Comparison of ENCODE assay signal across 19 cellular contexts in the genomic region with DNA sequence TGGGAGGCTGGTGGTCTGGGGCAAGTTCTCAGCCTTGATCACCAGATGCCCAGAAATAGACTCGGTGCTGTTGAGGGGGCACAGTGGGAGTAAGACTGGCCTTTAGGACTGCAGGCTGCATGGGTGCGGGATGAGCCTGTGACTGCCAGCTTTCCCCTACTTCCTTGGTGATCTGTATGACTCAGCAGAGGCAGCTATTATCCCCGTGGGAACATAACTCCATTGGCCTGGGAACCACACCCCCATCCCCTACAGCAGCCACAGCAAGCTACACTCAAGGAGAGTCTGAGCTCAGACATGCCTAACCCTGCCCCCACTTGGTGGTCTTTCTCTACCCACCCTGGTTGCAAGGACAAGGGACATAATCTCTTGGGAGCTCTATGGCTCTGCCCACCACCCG. TPM values are rescaled to one million over a fixed set of nuclear protein-coding genes. Genes with fewer than 3 reads are reported as not detected.
DNase-seq lines count a peak whose midpoint lies in the region; ATAC-seq and TF ChIP-seq lines count a peak whose summit lies in the region.
"Had no signal": no experiment of that assay in that cellular context is flagged by ENCODE, and none has a peak within 500 bp of the region (broad histone marks: within the 10 kb centered on the region; RNA-seq: fewer than 3 reads in every experiment).

No MANE protein-coding gene starts in this region.

- H3K4me2 ChIP-seq in mesendoderm (ENCODE audit: low read length): no peak overlapping the region
- H3K4me2 ChIP-seq: smooth muscle cell had no signal

- no peak overlapping the region for H4K8ac ChIP-seq in mesendoderm (ENCODE audit: low read depth, low read length)

- no peak for ATAC-seq in GM21529 (IDR thresholded peaks at IDR 0.05; ENCODE audit: unreplicated experiment)
- ATAC-seq: activated T-helper 17 cell treated with anti-CD3 and anti-CD28 coated beads, Interleukin-2, amount 50 U/mL, for 72 hours; stimulated activated naive CD8-positive, alpha-beta T cell treated with anti-CD3 and anti-CD28 coated beads, Interleukin-15, amount 100 ng/mL, for 72 hours had no signal

- no peak overlapping the region for H2BK120ac ChIP-seq in mesendoderm (ENCODE audit: low read depth, low read length)

- H3K27ac ChIP-seq in HUES48 (ENCODE audit: low read depth, low read length): peak overlapping the region; percentile 12
- H3K27ac ChIP-seq in mesendoderm (ENCODE audit: low read depth, low read length): no peak overlapping the region
- H3K27ac ChIP-seq: tibial nerve had no signal

- peaks cover 8% of the 10 kb centered on the region for H3K4me1 Mint-ChIP-seq in progenitor cell of endocrine pancreas (ENCODE audit: low read depth)
- H3K4me1 Mint-ChIP-seq: activated naive CD8-positive, alpha-beta T cell treated with anti-CD3 and anti-CD28 coated beads for 36 hours; activated T-helper 17 cell treated with anti-CD3 and anti-CD28 coated beads, Interleukin-2, amount 50 U/mL, for 72 hours; CD8-positive, alpha-beta memory T cell; stimulated activated naive CD8-positive, alpha-beta T cell treated with anti-CD3 and anti-CD28 coated beads, Interleukin-15, amount 100 ng/mL, for 72 hours had no signal

- intact Hi-C loops in posterior cingulate gyrus (cut with DNase I): no loop called here

- H3K4me3 Mint-ChIP-seq in progenitor cell of endocrine pancreas (ENCODE audit: low read depth): no peak overlapping the region
- H3K4me3 Mint-ChIP-seq: activated naive CD8-positive, alpha-beta T cell treated with anti-CD3 and anti-CD28 coated beads for 36 hours; activated T-helper 17 cell treated with anti-CD3 and anti-CD28 coated beads, Interleukin-2, amount 50 U/mL, for 72 hours; CD8-positive, alpha-beta memory T cell; stimulated activated naive CD8-positive, alpha-beta T cell treated with anti-CD3 and anti-CD28 coated beads, Interleukin-15, amount 100 ng/mL, for 72 hours had no signal

- H3K4me3 ChIP-seq in HUES48 (ENCODE audit: low read depth, low read length) (no peak overlapping the region), mesendoderm (ENCODE audit: low read length) (no peak overlapping the region)
- H3K4me3 ChIP-seq: lung, smooth muscle cell, tibial nerve had no signal

- no peak overlapping the region for H2BK15ac ChIP-seq in mesendoderm (replicated peaks; ENCODE audit: low read depth)

- H3K23ac ChIP-seq in mesendoderm (ENCODE audit: low read length): no peak overlapping the region

- H3K9me3 ChIP-seq in HUES48 (ENCODE audit: control insufficient read depth, insufficient read depth, low read length): peaks cover 26% of the 10 kb centered on the region

- no peaks in the 10 kb centered on the region for H3K36me3 ChIP-seq in HUES48 (ENCODE audit: control insufficient read depth, insufficient read depth, low read length)
- no peaks in the 10 kb centered on the region for H3K36me3 ChIP-seq in mesendoderm (ENCODE audit: control insufficient read depth, insufficient read depth, low read length)
- H3K36me3 ChIP-seq: tibial nerve had no signal

- H3K4ac ChIP-seq in mesendoderm (ENCODE audit: low read depth, low read length): no peak overlapping the region

- WGBS in mesendoderm (ENCODE audit: extremely low coverage, insufficient coverage, low lambda C conversion rate): no CpG with 5 or more reads among the region's 4 CpGs

- H3K79me1 ChIP-seq in mesendoderm (ENCODE audit: low read length): no peaks in the 10 kb centered on the region

- H3K79me2 ChIP-seq in mesendoderm (ENCODE audit: control insufficient read depth, insufficient read depth, low read length): no peaks in the 10 kb centered on the region

- H2AK5ac ChIP-seq in mesendoderm (ENCODE audit: low read length): no peak overlapping the region

- H3K4me1 ChIP-seq in HUES48 (ENCODE audit: control insufficient read depth, insufficient read depth, low read length) (no peaks in the 10 kb centered on the region), mesendoderm (ENCODE audit: control insufficient read depth, low read depth, low read length) (no peaks in the 10 kb centered on the region)
- H3K4me1 ChIP-seq: tibial nerve had no signal

- DNase-seq in ELR (ENCODE audit: low read depth) (peak; percentile 13), astrocyte of the hippocampus (ENCODE audit: low read depth, low spot score) (peak; percentile 16), mesendoderm (peak; percentile 39), posterior cingulate gyrus (no peak), progenitor cell of endocrine pancreas (ENCODE audit: low spot score, unreplicated experiment) (no peak)
- DNase-seq: activated CD4-positive, alpha-beta T cell treated with anti-CD3 and anti-CD28 coated beads for 4 hours; activated naive CD8-positive, alpha-beta T cell treated with anti-CD3 and anti-CD28 coated beads for 36 hours; AML-193; CD8-positive, alpha-beta memory T cell; NCI-H446; stimulated activated CD4-positive, alpha-beta T cell treated with anti-CD3 and anti-CD28 coated beads, Interleukin-4, amount 100 ng/mL, for 1 hour; stimulated activated naive CD8-positive, alpha-beta T cell treated with anti-CD3 and anti-CD28 coated beads, Interleukin-15, amount 100 ng/mL, for 72 hours had no signal

- TF ChIP-seq CTCF in progenitor cell of endocrine pancreas (IDR thresholded peaks at IDR 0.05; ENCODE audit: unreplicated experiment): no peak

- no peak overlapping the region for H4K5ac ChIP-seq in mesendoderm (ENCODE audit: low read length)

- H3K9me3 Mint-ChIP-seq in progenitor cell of endocrine pancreas (ENCODE audit: low read depth): peaks cover 59% of the 10 kb centered on the region
- H3K9me3 Mint-ChIP-seq: activated naive CD8-positive, alpha-beta T cell treated with anti-CD3 and anti-CD28 coated beads for 36 hours; activated T-helper 17 cell treated with anti-CD3 and anti-CD28 coated beads, Interleukin-2, amount 50 U/mL, for 72 hours; stimulated activated naive CD8-positive, alpha-beta T cell treated with anti-CD3 and anti-CD28 coated beads, Interleukin-15, amount 100 ng/mL, for 72 hours had no signal

- no peak overlapping the region for H3K27ac Mint-ChIP-seq in progenitor cell of endocrine pancreas
- H3K27ac Mint-ChIP-seq: activated naive CD8-positive, alpha-beta T cell treated with anti-CD3 and anti-CD28 coated beads for 36 hours; activated T-helper 17 cell treated with anti-CD3 and anti-CD28 coated beads, Interleukin-2, amount 50 U/mL, for 72 hours; stimulated activated naive CD8-positive, alpha-beta T cell treated with anti-CD3 and anti-CD28 coated beads, Interleukin-15, amount 100 ng/mL, for 72 hours had no signal

- no peak overlapping the region for H2BK5ac ChIP-seq in mesendoderm (ENCODE audit: low read length)

- no peaks in the 10 kb centered on the region for H3K27me3 ChIP-seq in HUES48 (ENCODE audit: control insufficient read depth, insufficient read depth, low read length)
- H3K27me3 ChIP-seq in mesendoderm (ENCODE audit: insufficient read depth, low read length, poor library complexity): no peaks in the 10 kb centered on the region
- H3K27me3 ChIP-seq: tibial nerve had no signal

- no peak overlapping the region for H3K9ac ChIP-seq in HUES48 (ENCODE audit: low read depth, low read length)
- no peak overlapping the region for H3K9ac ChIP-seq in mesendoderm (ENCODE audit: low read length)

- H3K56ac ChIP-seq in mesendoderm (ENCODE audit: low read length): peak overlapping the region; percentile 64

- H3K18ac ChIP-seq in mesendoderm (ENCODE audit: low read length): no peak overlapping the region

- H3K27me3 Mint-ChIP-seq in progenitor cell of endocrine pancreas: no peaks in the 10 kb centered on the region
- H3K27me3 Mint-ChIP-seq: activated naive CD8-positive, alpha-beta T cell treated with anti-CD3 and anti-CD28 coated beads for 36 hours; activated T-helper 17 cell treated with anti-CD3 and anti-CD28 coated beads, Interleukin-2, amount 50 U/mL, for 72 hours; stimulated activated naive CD8-positive, alpha-beta T cell treated with anti-CD3 and anti-CD28 coated beads, Interleukin-15, amount 100 ng/mL, for 72 hours had no signal

- H3K36me3 Mint-ChIP-seq in progenitor cell of endocrine pancreas (ENCODE audit: insufficient read depth): peaks cover 3% of the 10 kb centered on the region
- H3K36me3 Mint-ChIP-seq: activated naive CD8-positive, alpha-beta T cell treated with anti-CD3 and anti-CD28 coated beads for 36 hours had no signal

RNA-seq across cellular contexts. Expression of gene CLIC2, which starts 20.6 kb away (rescaled TPM):
- polyA plus RNA-seq in mesendoderm (2013, experiment 1 of 2): 0.14 TPM
- polyA plus RNA-seq in mesendoderm (2013, experiment 2 of 2): 0.11 TPM
- total RNA-seq in progenitor cell of endocrine pancreas: 0.93 and 2.0 TPM in 2 replicates

RNA-seq across cellular contexts. Expression of gene RAB39B, which starts 49.5 kb away (rescaled TPM):
- polyA plus RNA-seq in mesendoderm (2013, experiment 1 of 2): 4.2 TPM
- 4.6 TPM for polyA plus RNA-seq in mesendoderm (2013, experiment 2 of 2)
- total RNA-seq in progenitor cell of endocrine pancreas: 4.6 and 4.8 TPM in 2 replicates
- total RNA-seq: pulmonary artery endothelial cell had no signal
- polyA plus RNA-seq: smooth muscle cell had no signal

Comparison
In these comparisons a context has a peak if more than half of its experiments do, and no peak if none do; other contexts are left out.
1. DNase-seq: peak in ELR (single experiment), astrocyte of the hippocampus (single experiment) and mesendoderm (single experiment); none in posterior cingulate gyrus (0 of 10) and progenitor cell of endocrine pancreas (single experiment).